Comparison of ENCODE assay signal across 1 cellular context in the genomic region with DNA sequence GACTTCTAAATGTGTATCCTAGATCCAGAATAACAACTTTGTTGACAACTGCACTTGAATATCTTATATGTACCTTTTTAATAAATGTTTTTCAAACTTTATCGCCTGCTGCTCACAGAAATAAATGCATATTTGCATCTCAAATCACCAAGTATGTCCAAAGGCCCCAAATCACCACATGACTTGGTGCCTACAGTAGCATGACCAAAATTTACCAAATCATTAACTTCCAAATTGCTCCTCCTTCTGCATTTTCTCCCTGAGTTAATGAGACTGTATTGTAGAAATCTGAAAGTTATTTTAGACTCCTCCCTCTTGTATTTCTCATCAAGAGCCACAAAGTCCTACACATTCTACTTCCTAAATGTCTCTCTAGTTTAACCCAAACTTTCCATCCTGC.
TF ChIP-seq lines count a peak whose summit lies in the region.

No MANE protein-coding gene starts in this region.

TF ChIP-seq in WTC11, 78 proteins besides CTCF, POLR2A, EP300 and RAD21 (continued from another document):
- TF ChIP-seq ESRRA (CRISPR knock-in tag; IDR thresholded peaks at IDR 0.05; ENCODE audit: borderline replicate concordance): no peak
TF ChIP-seq in WTC11: peak in this region for 0.
